ENCODE assay signal across 17 cellular contexts in the genomic region with DNA sequence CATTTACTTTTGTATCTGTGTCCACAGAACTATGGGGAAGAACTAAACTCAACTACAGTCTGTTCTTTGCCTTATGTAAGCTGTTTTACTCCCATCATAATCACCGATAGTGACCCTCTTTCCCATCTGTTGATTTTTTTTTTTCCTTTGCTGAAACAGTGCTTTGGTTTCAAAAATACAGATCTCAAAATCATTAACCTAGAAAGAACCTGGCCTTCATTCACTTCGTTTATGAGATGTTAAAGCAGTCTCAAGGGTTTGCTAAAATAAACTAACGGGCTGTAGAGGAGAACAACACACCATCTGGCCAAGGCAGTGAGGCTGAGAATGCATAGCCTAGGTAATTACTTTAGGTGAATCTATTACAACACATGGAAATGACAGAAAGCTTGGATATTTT.
"Had no signal": no experiment of that assay in that cellular context is flagged by ENCODE, and none has a peak within 500 bp of the region (broad histone marks: within the 10 kb centered on the region; RNA-seq: fewer than 3 reads in every experiment).

No MANE protein-coding gene starts in this region.

- H3K36me3 ChIP-seq: gastroesophageal sphincter, heart right ventricle, left ventricle myocardium inferior, stomach, upper lobe of left lung had no signal

- H3K9me3 ChIP-seq: gastroesophageal sphincter, left ventricle myocardium inferior, stomach, testis, upper lobe of left lung had no signal

- H3K4me1 ChIP-seq: gastroesophageal sphincter, heart right ventricle, left ventricle myocardium inferior, stomach, testis, upper lobe of left lung had no signal

- DNase-seq: activated B cell treated with CpG ODN at 0.5 μM for 24 hours; activated CD4-positive, alpha-beta memory T cell treated with anti-CD3 and anti-CD28 coated beads, Interleukin-2, amount 10 ng/mL, durations not matched to agents 7 days and 5 days; activated CD4-positive, alpha-beta T cell treated with anti-CD3 and anti-CD28 coated beads for 4 hours; activated naive CD4-positive, alpha-beta T cell treated with anti-CD3 and anti-CD28 coated beads, Interleukin-2, amount 10 ng/mL, durations not matched to agents 7 days and 5 days; activated T-cell treated with anti-CD3 and anti-CD28 coated beads, Interleukin-2, amount 50 U/mL, for 24 hours; aorta; effector CD4-positive, alpha-beta T cell; heart right ventricle; kidney glomerular epithelial cell; left ventricle myocardium inferior; mammary epithelial cell; midbrain; stimulated activated CD4-positive, alpha-beta T cell treated with anti-CD3 and anti-CD28 coated beads, Interleukin-4, amount 100 ng/mL, for 24 hours; stomach; testis; upper lobe of left lung had no signal

- H3K27ac ChIP-seq: gastroesophageal sphincter, heart right ventricle, left ventricle myocardium inferior, stomach, testis, upper lobe of left lung had no signal

- H3K4me3 ChIP-seq: gastroesophageal sphincter, heart right ventricle, left ventricle myocardium inferior, stomach, testis, upper lobe of left lung had no signal

- H3K27me3 ChIP-seq: gastroesophageal sphincter, heart right ventricle, stomach, testis, upper lobe of left lung had no signal
